Comparison of ENCODE assay signal across 8 cellular contexts in genomic region chr9:120477534-120478001, GRCh38.
DNase-seq lines count a peak whose midpoint lies in the region; ATAC-seq and TF ChIP-seq lines count a peak whose summit lies in the region.

No MANE protein-coding gene starts in this region.

- no peak overlapping the region for H3K4me3 Mint-ChIP-seq in progenitor cell of endocrine pancreas (ENCODE audit: low read depth)

- no peaks in the 10 kb centered on the region for H3K9me3 Mint-ChIP-seq in progenitor cell of endocrine pancreas (ENCODE audit: low read depth)

- H3K27ac Mint-ChIP-seq in progenitor cell of endocrine pancreas, result peak overlapping the region; percentile 56

- peaks cover 9% of the 10 kb centered on the region for H3K36me3 Mint-ChIP-seq in progenitor cell of endocrine pancreas (ENCODE audit: insufficient read depth)

- DNase-seq in 8988T (peak; percentile 19), GM04504 (ENCODE audit: low read depth) (peak; percentile 75), NCI-H748 (lab: John Stamatoyannopoulos, UW; ENCODE audit: unreplicated experiment) (peak; percentile 58), amygdala (lab: John Stamatoyannopoulos, UW) (peak in 40 of 56 donors; percentile 1 to 70 (median 27)), left cardiac atrium (peak; percentile 66), progenitor cell of endocrine pancreas (ENCODE audit: low spot score, unreplicated experiment) (peak; percentile 15)

- no peaks in the 10 kb centered on the region for H3K27me3 Mint-ChIP-seq in progenitor cell of endocrine pancreas

- intact Hi-C loops in left cardiac atrium (cut with DNase I), result no loop called here

- peak; percentile 77 for TF ChIP-seq CTCF in progenitor cell of endocrine pancreas (IDR thresholded peaks at IDR 0.05; ENCODE audit: unreplicated experiment)

- ATAC-seq in HG03139 (IDR thresholded peaks at IDR 0.05; ENCODE audit: unreplicated experiment), result peak; percentile 76
- peak; percentile 85 to 87 for ATAC-seq in left cardiac atrium
- ATAC-seq in GM19452 (IDR thresholded peaks at IDR 0.05; ENCODE audit: unreplicated experiment), result no peak

- H3K4me1 Mint-ChIP-seq in progenitor cell of endocrine pancreas (ENCODE audit: low read depth), result no peaks in the 10 kb centered on the region

Comparison
In these comparisons a context has a peak if more than half of its experiments do, and no peak if none do; other contexts are left out.
1. DNase-seq: peak in every context shown above with its lines; median percentile 75 in GM04504; 66 in left cardiac atrium; 58 in NCI-H748; 27 in amygdala; 19 in 8988T; 15 in progenitor cell of endocrine pancreas.